In genomic region chr19:14366529-14366928, GRCh38 we compare ENCODE assay signal across 8 cellular contexts. TPM values are rescaled to one million over a fixed set of nuclear protein-coding genes. Genes with fewer than 3 reads are reported as not detected.
DNase-seq lines count a peak whose midpoint lies in the region; ATAC-seq and TF ChIP-seq lines count a peak whose summit lies in the region.

No MANE protein-coding gene starts in this region.

- ATAC-seq in GM21360 (IDR thresholded peaks at IDR 0.05; ENCODE audit: unreplicated experiment) (peak; percentile 50), HG03571 (IDR thresholded peaks at IDR 0.05; ENCODE audit: unreplicated experiment) (no peak)

- H3K27ac ChIP-seq in ascending aorta, result no peak overlapping the region

- no peaks in the 10 kb centered on the region for H3K27me3 ChIP-seq in BE2C
- H3K27me3 ChIP-seq in ascending aorta, result no peaks in the 10 kb centered on the region

- H3K36me3 ChIP-seq in BE2C (no peaks in the 10 kb centered on the region), ascending aorta (no peaks in the 10 kb centered on the region)

- H3K4me3 ChIP-seq in BE2C (ENCODE audit: low read depth, low read length) (peak overlapping the region; percentile 19; the same call in 1 of the 2 replicates), ascending aorta (no peak overlapping the region)

- DNase-seq in BE2C (peak; percentile 62), NCI-H1048 (lab: John Stamatoyannopoulos, UW) (peak; percentile 72), T-helper 9 cell (peak; percentile 87), ascending aorta (ENCODE audit: low spot score in 2 of 2) (peak; percentile 43 to 82), iPS DF 19.7 (ENCODE audit: low read depth, low spot score) (peak; percentile 79)
- peak; percentile 83 for DNase-seq in stimulated activated CD4-positive, alpha-beta T cell treated with anti-CD3 and anti-CD28 coated beads, Interleukin-2, amount 100 ng/mL, for 4 hours (ENCODE audit: low read depth)

- H3K4me1 ChIP-seq in BE2C (peaks cover 9% of the 10 kb centered on the region), ascending aorta (peaks cover 16 to 42% of the 10 kb centered on the region in 2 donors)

- intact Hi-C loops in ascending aorta (cut with DNase I), result loop anchor here (5.0 kb wide), 1 partner anchor 1589 kb away; the partner anchor contains the start of gene HOOK2

- peaks cover 5% of the 10 kb centered on the region for H3K9me3 ChIP-seq in BE2C
- H3K9me3 ChIP-seq in ascending aorta, result no peaks in the 10 kb centered on the region

- no peak for TF ChIP-seq CTCF in BE2C (IDR thresholded peaks at IDR 0.05; ENCODE audit: low read depth, low read length)
- TF ChIP-seq CTCF in ascending aorta (IDR thresholded peaks at IDR 0.05), result no peak

RNA-seq across cellular contexts. Expression of gene ADGRE5, which starts 14.7 kb away (rescaled TPM):
- polyA plus RNA-seq in BE2C (2012; ENCODE audit: insufficient read depth, insufficient read length, low read depth), result 26.7 TPM
- 201 TPM for total RNA-seq in ascending aorta

RNA-seq across cellular contexts. Expression of gene DDX39A, which starts 52.6 kb away (rescaled TPM):
- polyA plus RNA-seq in BE2C (2012; ENCODE audit: insufficient read depth, insufficient read length, low read depth), result 374 TPM
- 83.4 TPM for total RNA-seq in ascending aorta
